Comparison of ENCODE assay signal across 16 cellular contexts in genomic region chr1:64828829-64829228, GRCh38.
DNase-seq lines count a peak whose midpoint lies in the region; ATAC-seq and FAIRE-seq lines count a peak whose summit lies in the region.
"Had no signal": no experiment of that assay in that cellular context is flagged by ENCODE, and none has a peak within 500 bp of the region (broad histone marks: within the 10 kb centered on the region; RNA-seq: fewer than 3 reads in every experiment).

No MANE protein-coding gene starts in this region.

- no peak for FAIRE-seq in RCC 7860 (lab: Jason Lieb, UNC)

- CTCF ChIA-PET in CD8-positive, alpha-beta memory T cell (lab: Charles Lee): interaction anchor here (1.3 kb wide), 1 partner anchor 247 kb away, joined by 3 read pairs; no protein-coding TSS in a partner anchor
- CTCF ChIA-PET in activated CD4-positive, alpha-beta memory T cell treated with anti-CD3 and anti-CD28 coated beads for 36 hours (lab: Charles Lee): interaction anchor here (0.7 to 6.9 kb wide), 3 partner anchors 123 to 246 kb away, joined by 3 to 40 read pairs (median 4); no protein-coding TSS in a partner anchor

- no peaks in the 10 kb centered on the region for H3K27me3 ChIP-seq in CD8-positive, alpha-beta memory T cell (ENCODE audit: insufficient read depth, low read length, poor library complexity, severe bottlenecking)
- H3K27me3 ChIP-seq: testis had no signal

- H3K4me1 Mint-ChIP-seq in CD8-positive, alpha-beta memory T cell: peaks cover 41 to 52% (median 52%) of the 10 kb centered on the region in 3 donors
- H3K4me1 Mint-ChIP-seq in activated CD4-positive, alpha-beta memory T cell treated with anti-CD3 and anti-CD28 coated beads for 36 hours (ENCODE audit: low read depth): peaks cover 45% of the 10 kb centered on the region
- peaks cover 19 to 30% (median 24%) of the 10 kb centered on the region in 3 donors for H3K4me1 Mint-ChIP-seq in naive B cell

- no peak overlapping the region for H3K4me3 ChIP-seq in CD8-positive, alpha-beta memory T cell (ENCODE audit: low read length)
- H3K4me3 ChIP-seq: skin epidermis, testis had no signal

- H3K36me3 Mint-ChIP-seq in CD8-positive, alpha-beta memory T cell: peaks cover 0 to 30% (median 6%) of the 10 kb centered on the region in 3 donors
- peaks cover 5% of the 10 kb centered on the region for H3K36me3 Mint-ChIP-seq in activated CD4-positive, alpha-beta memory T cell treated with anti-CD3 and anti-CD28 coated beads for 36 hours
- H3K36me3 Mint-ChIP-seq in naive B cell: peaks cover 0 to 10% of the 10 kb centered on the region in 2 donors

- peak overlapping the region; percentile 9 to 79 (median 57) for H3K4me3 Mint-ChIP-seq in CD8-positive, alpha-beta memory T cell
- H3K4me3 Mint-ChIP-seq in activated CD4-positive, alpha-beta memory T cell treated with anti-CD3 and anti-CD28 coated beads for 36 hours: no peak overlapping the region
- peak overlapping the region in 4 of 8 donors; percentile 4 to 71 (median 22) for H3K4me3 Mint-ChIP-seq in naive B cell

- H3K27me3 Mint-ChIP-seq in CD8-positive, alpha-beta memory T cell: no peaks in the 10 kb centered on the region
- no peaks in the 10 kb centered on the region for H3K27me3 Mint-ChIP-seq in activated CD4-positive, alpha-beta memory T cell treated with anti-CD3 and anti-CD28 coated beads for 36 hours
- H3K27me3 Mint-ChIP-seq in naive B cell: no peaks in the 10 kb centered on the region

- peak overlapping the region; percentile 7 to 93 (median 76) for H3K27ac Mint-ChIP-seq in CD8-positive, alpha-beta memory T cell
- H3K27ac Mint-ChIP-seq in activated CD4-positive, alpha-beta memory T cell treated with anti-CD3 and anti-CD28 coated beads for 36 hours: peak overlapping the region; percentile 71
- peak overlapping the region in 4 of 6 donors; percentile 0 to 75 (median 38) for H3K27ac Mint-ChIP-seq in naive B cell

- POLR2A ChIA-PET in CD8-positive, alpha-beta memory T cell (lab: Charles Lee): interaction anchor here (0.7 kb wide), 1 partner anchor 220 kb away, joined by 4 read pairs; no protein-coding TSS in a partner anchor
- POLR2A ChIA-PET in activated CD4-positive, alpha-beta memory T cell treated with anti-CD3 and anti-CD28 coated beads for 36 hours (lab: Charles Lee): interaction anchor here (1.9 kb wide), 1 partner anchor 137 kb away, joined by 5 read pairs; no protein-coding TSS in a partner anchor

- H3K36me3 ChIP-seq in CD8-positive, alpha-beta memory T cell (ENCODE audit: insufficient read depth, low read length): peaks cover 10% of the 10 kb centered on the region

- ATAC-seq in GM18519 (IDR thresholded peaks at IDR 0.05; ENCODE audit: low FRiP score, unreplicated experiment): peak; percentile 42
- ATAC-seq in naive B cell (ENCODE audit: low read depth in 2 of 2): peak; percentile 21 to 76
- ATAC-seq in GM21526 (IDR thresholded peaks at IDR 0.05; ENCODE audit: low FRiP score, unreplicated experiment): no peak
- ATAC-seq: esophagus mucosa had no signal

- no peaks in the 10 kb centered on the region for H3K9me3 Mint-ChIP-seq in CD8-positive, alpha-beta memory T cell
- H3K9me3 Mint-ChIP-seq in activated CD4-positive, alpha-beta memory T cell treated with anti-CD3 and anti-CD28 coated beads for 36 hours: no peaks in the 10 kb centered on the region
- H3K9me3 Mint-ChIP-seq in naive B cell: no peaks in the 10 kb centered on the region

- no peaks in the 10 kb centered on the region for H3K9me3 ChIP-seq in CD8-positive, alpha-beta memory T cell (ENCODE audit: low read length)
- H3K9me3 ChIP-seq: testis had no signal

- no peak for DNase-seq in CD8-positive, alpha-beta memory T cell
- no peak for DNase-seq in activated CD4-positive, alpha-beta memory T cell treated with anti-CD3 and anti-CD28 coated beads for 36 hours
- no peak for DNase-seq in naive B cell
- DNase-seq in anterior cingulate cortex (lab: John Stamatoyannopoulos, UW): no peak
- no peak for DNase-seq in RCC 7860 (ENCODE audit: low spot score)
- DNase-seq: activated gamma-delta T cell, Kasumi-1, NCI-H2029 treated with DMSO at 0.1 percent for 48 hours, NCI-H774, nucleus accumbens, testis had no signal

- peaks cover 16% of the 10 kb centered on the region for H3K4me1 ChIP-seq in CD8-positive, alpha-beta memory T cell (ENCODE audit: insufficient read depth, low read length)
- H3K4me1 ChIP-seq: testis had no signal

- H3K27ac ChIP-seq in CD8-positive, alpha-beta memory T cell (ENCODE audit: low read depth, low read length): no peak overlapping the region
- H3K27ac ChIP-seq: testis, VCaP had no signal

- intact Hi-C loops in activated CD4-positive, alpha-beta memory T cell treated with anti-CD3 and anti-CD28 coated beads for 36 hours (cut with micrococcal nuclease): loop anchor here (2.0 to 10.0 kb wide), 4 partner anchors 48 to 856 kb away; partner anchors contain the start of gene CACHD1
